17 cellular contexts compared by ENCODE assay signal in the genomic region with DNA sequence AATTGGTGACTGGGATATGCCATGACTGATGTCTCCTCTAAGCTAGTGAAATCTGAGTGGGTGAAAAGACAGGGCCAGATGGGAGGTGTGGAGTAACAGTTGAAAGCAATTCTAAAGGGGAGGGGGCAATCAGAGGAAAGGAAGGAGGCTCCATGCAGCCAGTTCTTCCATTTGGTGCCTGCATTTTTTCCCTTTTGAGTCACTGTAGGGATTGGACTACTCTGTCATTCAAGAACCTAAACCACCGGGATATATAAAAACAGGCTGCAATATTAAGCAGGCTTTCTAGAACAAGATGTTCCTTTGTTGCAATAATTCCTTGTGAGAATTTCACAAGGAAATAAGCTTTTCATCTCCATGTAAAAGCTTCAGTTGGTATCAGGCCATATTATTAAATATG. TPM values are rescaled to one million over a fixed set of nuclear protein-coding genes. Genes with fewer than 3 reads are reported as not detected.
"Had no signal": no experiment of that assay in that cellular context is flagged by ENCODE, and none has a peak within 500 bp of the region (broad histone marks: within the 10 kb centered on the region; RNA-seq: fewer than 3 reads in every experiment).

No MANE protein-coding gene starts in this region.

- H3K9me3 ChIP-seq: pancreas, tibial artery, vagina had no signal

- DNase-seq: activated CD4-positive, alpha-beta T cell treated with anti-CD3 and anti-CD28 coated beads for 1 hour; activated CD4-positive, alpha-beta T cell treated with anti-CD3 and anti-CD28 coated beads, Interleukin-2, amount 50 U/mL, for 48 hours; activated CD8-positive, alpha-beta memory T cell treated with anti-CD3 and anti-CD28 coated beads, Interleukin-2, amount 10 ng/mL, durations not matched to agents 7 days and 5 days; activated effector memory CD4-positive, alpha-beta T cell treated with anti-CD3 and anti-CD28 coated beads, Interleukin-2, amount 50 U/mL, for 16 hours; activated T-cell treated with anti-CD3 and anti-CD28 coated beads, Interleukin-2, amount 50 U/mL, for 4 hours; anterior cingulate cortex; dorsolateral prefrontal cortex; heart right ventricle; left ventricle myocardium superior; mesendoderm; pancreas; stimulated activated CD4-positive, alpha-beta T cell treated with anti-CD3 and anti-CD28 coated beads, Interleukin-4, amount 100 ng/mL, for 4 hours; stimulated activated naive CD8-positive, alpha-beta T cell treated with anti-CD3 and anti-CD28 coated beads, Interleukin-15, amount 100 ng/mL, for 72 hours had no signal

- H3K4me1 ChIP-seq: tibial artery had no signal

- H3K27ac ChIP-seq: dorsolateral prefrontal cortex, heart right ventricle, pancreas, tibial artery, vagina had no signal

- ATAC-seq: activated CD8-positive, alpha-beta memory T cell treated with anti-CD3 and anti-CD28 coated beads, Interleukin-2, amount 10 ng/mL, durations not matched to agents 7 days and 5 days; activated T-cell treated with anti-CD3 and anti-CD28 coated beads, Interleukin-2, amount 50 U/mL, for 4 hours; heart right ventricle; left ventricle myocardium superior; pancreas; stimulated activated naive CD8-positive, alpha-beta T cell treated with anti-CD3 and anti-CD28 coated beads, Interleukin-15, amount 100 ng/mL, for 72 hours had no signal

- H3K36me3 ChIP-seq: heart right ventricle, pancreas, tibial artery, vagina had no signal

- H3K27me3 ChIP-seq: pancreas, vagina had no signal

- H3K4me3 ChIP-seq: dorsolateral prefrontal cortex, heart right ventricle, pancreas, skin epidermis, tibial artery, vagina had no signal

RNA-seq across cellular contexts. Expression of gene CLIC6, which starts 18.3 kb away (rescaled TPM):
- polyA plus RNA-seq: keratinocyte had no signal
